ENCODE assay signal across 1 cellular context in the genomic region with DNA sequence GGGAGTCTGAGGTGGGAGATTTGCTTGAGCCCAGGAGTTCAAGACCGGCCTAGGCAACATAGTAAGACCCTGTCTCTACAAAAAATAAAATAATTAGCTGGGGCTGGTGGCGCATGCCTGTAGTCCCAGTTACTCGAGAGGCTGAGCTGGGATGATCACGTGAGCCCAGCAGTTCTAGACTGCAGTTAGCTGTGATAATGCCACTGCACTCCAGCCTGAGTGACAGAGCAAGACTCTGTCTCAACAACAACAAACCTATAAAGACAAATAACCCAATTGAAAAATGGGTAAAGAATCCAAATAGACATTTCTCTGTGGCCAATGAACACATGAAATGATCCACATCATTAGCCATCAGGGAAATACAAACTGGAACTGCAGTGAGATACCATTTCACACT.
A peak's percentile ranks its signal among the peaks of the same experiment; 100 is the strongest.
TF ChIP-seq lines count a peak whose summit lies in the region.

No MANE protein-coding gene starts in this region.

TF ChIP-seq in K562, 482 proteins besides CTCF, POLR2A, EP300 and RAD21 (continued from another document and continues in another):
- TF ChIP-seq SIN3A (IDR thresholded peaks at IDR 0.05; ENCODE audit: borderline replicate concordance in 2 of 2, control insufficient read depth in 1 of 2, low read depth in 2 of 2, low read length in 2 of 2) (no peak), ZNF212 (CRISPR knock-in tag; IDR thresholded peaks at IDR 0.05) (no peak), ZNF717 (CRISPR knock-in tag; IDR thresholded peaks at IDR 0.05) (no peak), MXI1 (IDR thresholded peaks at IDR 0.05; ENCODE audit: low read depth, low read length) (no peak), GABPB2 (CRISPR knock-in tag; conservative IDR thresholded peaks at IDR 0.05) (no peak), BRD9 (IDR thresholded peaks at IDR 0.05; ENCODE audit: low read depth, partially characterized antibody) (peak; percentile 0), ZBTB9 (CRISPR knock-in tag; IDR thresholded peaks at IDR 0.05) (no peak), BRCA1 (IDR thresholded peaks at IDR 0.05) (no peak), BRCA1 (CRISPR knock-in tag; IDR thresholded peaks at IDR 0.05) (no peak), ELK1 (CRISPR knock-in tag; IDR thresholded peaks at IDR 0.05) (no peak), COPS2 (conservative IDR thresholded peaks at IDR 0.05) (no peak), PHTF2 (CRISPR knock-in tag; IDR thresholded peaks at IDR 0.05) (no peak), NFIC (IDR thresholded peaks at IDR 0.05) (no peak), ZBTB40 (IDR thresholded peaks at IDR 0.05) (no peak), ZBTB40 (CRISPR knock-in tag; IDR thresholded peaks at IDR 0.05) (no peak), ARID4B (CRISPR knock-in tag; IDR thresholded peaks at IDR 0.05) (no peak)
- TF ChIP-seq, protein P1, sequence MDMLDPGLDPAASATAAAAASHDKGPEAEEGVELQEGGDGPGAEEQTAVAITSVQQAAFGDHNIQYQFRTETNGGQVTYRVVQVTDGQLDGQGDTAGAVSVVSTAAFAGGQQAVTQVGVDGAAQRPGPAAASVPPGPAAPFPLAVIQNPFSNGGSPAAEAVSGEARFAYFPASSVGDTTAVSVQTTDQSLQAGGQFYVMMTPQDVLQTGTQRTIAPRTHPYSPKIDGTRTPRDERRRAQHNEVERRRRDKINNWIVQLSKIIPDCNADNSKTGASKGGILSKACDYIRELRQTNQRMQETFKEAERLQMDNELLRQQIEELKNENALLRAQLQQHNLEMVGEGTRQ (CRISPR knock-in tag; IDR thresholded peaks at IDR 0.05), result peak; percentile 93
- TF ChIP-seq, protein P2, sequence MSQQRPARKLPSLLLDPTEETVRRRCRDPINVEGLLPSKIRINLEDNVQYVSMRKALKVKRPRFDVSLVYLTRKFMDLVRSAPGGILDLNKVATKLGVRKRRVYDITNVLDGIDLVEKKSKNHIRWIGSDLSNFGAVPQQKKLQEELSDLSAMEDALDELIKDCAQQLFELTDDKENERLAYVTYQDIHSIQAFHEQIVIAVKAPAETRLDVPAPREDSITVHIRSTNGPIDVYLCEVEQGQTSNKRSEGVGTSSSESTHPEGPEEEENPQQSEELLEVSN (IDR thresholded peaks at IDR 0.05; ENCODE audit: borderline replicate concordance in 1 of 2, extremely low read depth in 1 of 2, insufficient read depth in 1 of 2, insufficient read length in 1 of 2, low read depth in 1 of 2, low read length in 1 of 2, poor library complexity in 1 of 2, severe bottlenecking in 1 of 2), result peak in 1 of 2 experiments; percentile 76
- TF ChIP-seq, protein P3, sequence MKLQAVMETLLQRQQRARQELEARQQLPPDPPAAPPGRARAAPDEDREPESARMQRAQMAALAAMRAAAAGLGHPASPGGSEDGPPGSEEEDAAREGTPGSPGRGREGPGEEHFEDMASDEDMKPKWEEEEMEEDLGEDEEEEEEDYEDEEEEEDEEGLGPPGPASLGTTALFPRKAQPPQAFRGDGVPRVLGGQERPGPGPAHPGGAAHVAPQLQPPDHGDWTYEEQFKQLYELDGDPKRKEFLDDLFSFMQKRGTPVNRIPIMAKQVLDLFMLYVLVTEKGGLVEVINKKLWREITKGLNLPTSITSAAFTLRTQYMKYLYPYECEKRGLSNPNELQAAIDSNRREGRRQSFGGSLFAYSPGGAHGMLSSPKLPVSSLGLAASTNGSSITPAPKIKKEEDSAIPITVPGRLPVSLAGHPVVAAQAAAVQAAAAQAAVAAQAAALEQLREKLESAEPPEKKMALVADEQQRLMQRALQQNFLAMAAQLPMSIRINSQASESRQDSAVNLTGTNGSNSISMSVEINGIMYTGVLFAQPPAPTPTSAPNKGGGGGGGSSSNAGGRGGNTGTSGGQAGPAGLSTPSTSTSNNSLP (IDR thresholded peaks at IDR 0.05; ENCODE audit: borderline replicate concordance, low read depth, low read length), result no peak
- TF ChIP-seq, protein P4, sequence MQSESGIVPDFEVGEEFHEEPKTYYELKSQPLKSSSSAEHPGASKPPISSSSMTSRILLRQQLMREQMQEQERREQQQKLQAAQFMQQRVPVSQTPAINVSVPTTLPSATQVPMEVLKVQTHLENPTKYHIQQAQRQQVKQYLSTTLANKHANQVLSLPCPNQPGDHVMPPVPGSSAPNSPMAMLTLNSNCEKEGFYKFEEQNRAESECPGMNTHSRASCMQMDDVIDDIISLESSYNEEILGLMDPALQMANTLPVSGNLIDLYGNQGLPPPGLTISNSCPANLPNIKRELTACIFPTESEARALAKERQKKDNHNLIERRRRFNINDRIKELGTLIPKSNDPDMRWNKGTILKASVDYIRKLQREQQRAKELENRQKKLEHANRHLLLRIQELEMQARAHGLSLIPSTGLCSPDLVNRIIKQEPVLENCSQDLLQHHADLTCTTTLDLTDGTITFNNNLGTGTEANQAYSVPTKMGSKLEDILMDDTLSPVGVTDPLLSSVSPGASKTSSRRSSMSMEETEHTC (IDR thresholded peaks at IDR 0.05), result peak; percentile 68
- TF ChIP-seq, protein P5, sequence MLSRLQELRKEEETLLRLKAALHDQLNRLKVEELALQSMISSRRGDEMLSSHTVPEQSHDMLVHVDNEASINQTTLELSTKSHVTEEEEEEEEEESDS (CRISPR knock-in tag; IDR thresholded peaks at IDR 0.05), result no peak
- TF ChIP-seq, protein P6, sequence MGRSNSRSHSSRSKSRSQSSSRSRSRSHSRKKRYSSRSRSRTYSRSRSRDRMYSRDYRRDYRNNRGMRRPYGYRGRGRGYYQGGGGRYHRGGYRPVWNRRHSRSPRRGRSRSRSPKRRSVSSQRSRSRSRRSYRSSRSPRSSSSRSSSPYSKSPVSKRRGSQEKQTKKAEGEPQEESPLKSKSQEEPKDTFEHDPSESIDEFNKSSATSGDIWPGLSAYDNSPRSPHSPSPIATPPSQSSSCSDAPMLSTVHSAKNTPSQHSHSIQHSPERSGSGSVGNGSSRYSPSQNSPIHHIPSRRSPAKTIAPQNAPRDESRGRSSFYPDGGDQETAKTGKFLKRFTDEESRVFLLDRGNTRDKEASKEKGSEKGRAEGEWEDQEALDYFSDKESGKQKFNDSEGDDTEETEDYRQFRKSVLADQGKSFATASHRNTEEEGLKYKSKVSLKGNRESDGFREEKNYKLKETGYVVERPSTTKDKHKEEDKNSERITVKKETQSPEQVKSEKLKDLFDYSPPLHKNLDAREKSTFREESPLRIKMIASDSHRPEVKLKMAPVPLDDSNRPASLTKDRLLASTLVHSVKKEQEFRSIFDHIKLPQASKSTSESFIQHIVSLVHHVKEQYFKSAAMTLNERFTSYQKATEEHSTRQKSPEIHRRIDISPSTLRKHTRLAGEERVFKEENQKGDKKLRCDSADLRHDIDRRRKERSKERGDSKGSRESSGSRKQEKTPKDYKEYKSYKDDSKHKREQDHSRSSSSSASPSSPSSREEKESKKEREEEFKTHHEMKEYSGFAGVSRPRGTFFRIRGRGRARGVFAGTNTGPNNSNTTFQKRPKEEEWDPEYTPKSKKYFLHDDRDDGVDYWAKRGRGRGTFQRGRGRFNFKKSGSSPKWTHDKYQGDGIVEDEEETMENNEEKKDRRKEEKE (IDR thresholded peaks at IDR 0.05; ENCODE audit: borderline replicate concordance in 1 of 2, control insufficient read depth in 1 of 2, low read depth in 2 of 2, low read length in 1 of 2), result no peak
